In genomic region chr10:132538790-132539421, GRCh38 we compare ENCODE assay signal across 8 cellular contexts. TPM values are rescaled to one million over a fixed set of nuclear protein-coding genes. Genes with fewer than 3 reads are reported as not detected.
DNase-seq lines count a peak whose midpoint lies in the region; ATAC-seq and TF ChIP-seq lines count a peak whose summit lies in the region.

No MANE protein-coding gene starts in this region.

- H4K20me1 ChIP-seq in IMR-90 (ENCODE audit: insufficient read depth, low read length) = peaks cover 55% of the 10 kb centered on the region

- H3K4me1 ChIP-seq in ACC112 (ENCODE audit: control insufficient read depth, insufficient read depth, low read length, unreplicated experiment) (peaks cover 35% of the 10 kb centered on the region), IMR-90 (ENCODE audit: control insufficient read depth, insufficient read depth, low read length) (peaks cover 24% of the 10 kb centered on the region), muscle layer of duodenum (ENCODE audit: control insufficient read depth in 1 of 2, insufficient read depth in 2 of 2, low read length in 2 of 2) (peaks cover 8 to 56% of the 10 kb centered on the region in 2 donors)

- peak overlapping the region; percentile 36 for H2BK5ac ChIP-seq in IMR-90 (ENCODE audit: low read depth, low read length, poor library complexity, severe bottlenecking)

- WGBS in IMR-90 (ENCODE audit: extremely low coverage in 2 of 2, insufficient read length in 1 of 2), 2 experiments = no CpG with 5 or more reads among the region's 2 CpGs

- no peak overlapping the region for H3K18ac ChIP-seq in IMR-90 (ENCODE audit: low read depth, low read length)

- H3K4me3 ChIP-seq in ACC112 (ENCODE audit: low read depth, low read length) = peak overlapping the region; percentile 90
- peak overlapping the region; percentile 64 for H3K4me3 ChIP-seq in IMR-90 (ENCODE audit: insufficient read depth, low read depth, low read length)
- H3K4me3 ChIP-seq in muscle layer of duodenum (ENCODE audit: low read depth in 1 of 2, low read length in 2 of 2) = peak overlapping the region; percentile 74 to 79

- peak overlapping the region; percentile 58 for H3K14ac ChIP-seq in IMR-90 (replicated peaks; ENCODE audit: low read depth, low read length)

- dilution Hi-C loops in IMR-90 (cut with HindIII; ENCODE audit: low sequenced_read_pairs, unreplicated experiment) = no loop called here

- H3K4ac ChIP-seq in IMR-90 (ENCODE audit: low read depth, low read length) = peak overlapping the region; percentile 19

- H3K9me3 ChIP-seq in IMR-90 (ENCODE audit: control insufficient read depth, insufficient read depth, low read length) = no peaks in the 10 kb centered on the region
- H3K9me3 ChIP-seq in muscle layer of duodenum (ENCODE audit: control insufficient read depth in 1 of 2, low read length in 2 of 2) = no peaks in the 10 kb centered on the region

- no peak overlapping the region for H3K56ac ChIP-seq in IMR-90 (ENCODE audit: extremely low read depth, insufficient read depth, low read length)

- peaks cover 40% of the 10 kb centered on the region for H3K79me2 ChIP-seq in ACC112 (ENCODE audit: control insufficient read depth, insufficient read depth, low read length, unreplicated experiment)

- intact Hi-C loops in IMR-90 (cut with micrococcal nuclease) = loop anchor here (5.0 kb wide), 1 partner anchor 38 kb away; no protein-coding TSS in a partner anchor

- H4K91ac ChIP-seq in IMR-90 (ENCODE audit: insufficient read depth, low read depth, low read length) = no peak overlapping the region

- no peak for TF ChIP-seq POLR2A in IMR-90 (IDR thresholded peaks at IDR 0.05; ENCODE audit: low read depth, low read length)

- no peak for TF ChIP-seq RAD21 in IMR-90 (IDR thresholded peaks at IDR 0.05; ENCODE audit: low read length)

- H3K79me1 ChIP-seq in IMR-90 (ENCODE audit: low read depth in 1 of 2, low read length in 2 of 2) = peaks cover 32 to 87% of the 10 kb centered on the region in 2 experiments

- peak overlapping the region; percentile 9 for H2AFZ ChIP-seq in ACC112 (ENCODE audit: low read length, unreplicated experiment)
- peak overlapping the region; percentile 3 for H2AFZ ChIP-seq in IMR-90 (replicated peaks; ENCODE audit: low read length, poor library complexity)

- H2BK120ac ChIP-seq in IMR-90 (ENCODE audit: low read depth, low read length) = peak overlapping the region; percentile 32; the same call in 1 of the 2 replicates

- H3K4me2 ChIP-seq in IMR-90 (ENCODE audit: low read depth, low read length) = peak overlapping the region; percentile 95

- no peak overlapping the region for H3K27ac ChIP-seq in ACC112 (ENCODE audit: low read depth, low read length)
- H3K27ac ChIP-seq in IMR-90 (ENCODE audit: insufficient read depth, low read length) = no peak overlapping the region
- peak overlapping the region; percentile 86 for H3K27ac ChIP-seq in muscle layer of duodenum (ENCODE audit: low read length)

- H3K36me3 ChIP-seq in ACC112 (ENCODE audit: insufficient read depth, low read length) (no peaks in the 10 kb centered on the region), IMR-90 (ENCODE audit: control insufficient read depth, insufficient read depth, low read length) (no peaks in the 10 kb centered on the region), muscle layer of duodenum (ENCODE audit: control insufficient read depth in 1 of 2, insufficient read depth in 2 of 2, low read length in 2 of 2) (no peaks in the 10 kb centered on the region)

- peaks cover 67% of the 10 kb centered on the region for H3K4me1 Mint-ChIP-seq in chondrocyte (ENCODE audit: low read depth)

- H3K23ac ChIP-seq in IMR-90 (ENCODE audit: low read depth, low read length) = peak overlapping the region; percentile 90

- peak overlapping the region; percentile 85 for H3K27ac Mint-ChIP-seq in chondrocyte (ENCODE audit: unreplicated experiment)

- TF ChIP-seq CTCF in IMR-90 (conservative IDR thresholded peaks at IDR 0.05; ENCODE audit: low read depth, low read length) (no peak), chondrocyte (IDR thresholded peaks at IDR 0.05) (no peak)

- no peak overlapping the region for H4K8ac ChIP-seq in IMR-90 (ENCODE audit: low read depth in 2 of 2, low read length in 2 of 2)

- peak overlapping the region; percentile 94 for H2AK9ac ChIP-seq in IMR-90 (replicated peaks; ENCODE audit: low read depth, low read length, poor library complexity)

- peak overlapping the region; percentile 87 for H3K4me3 Mint-ChIP-seq in chondrocyte (ENCODE audit: unreplicated experiment)

- H3K27me3 ChIP-seq in ACC112 (ENCODE audit: insufficient read depth, low read length) (no peaks in the 10 kb centered on the region), IMR-90 (ENCODE audit: control insufficient read depth, insufficient read depth, low read length) (no peaks in the 10 kb centered on the region), muscle layer of duodenum (ENCODE audit: low read depth, low read length) (no peaks in the 10 kb centered on the region)

- H2BK15ac ChIP-seq in IMR-90 (ENCODE audit: low read depth, low read length) = no peak overlapping the region; the same call in 2 of the 3 replicates

- CTCF ChIA-PET in IMR-90 (lab: Yijun Ruan, JAX) = no interaction called here

- no peaks in the 10 kb centered on the region for H3K9me3 Mint-ChIP-seq in chondrocyte (ENCODE audit: low read depth)

- POLR2A ChIA-PET in IMR-90 (lab: Charles Lee; ENCODE audit: unreplicated experiment) = no interaction called here

- H3K9me1 ChIP-seq in IMR-90 (ENCODE audit: insufficient read depth, low read length) = peaks cover 15% of the 10 kb centered on the region

- H3K9ac ChIP-seq in IMR-90 (ENCODE audit: low read depth, low read length) = peak overlapping the region; percentile 80

- H2AK5ac ChIP-seq in IMR-90 (ENCODE audit: low read depth, low read length) = peak overlapping the region; percentile 15

- ATAC-seq in IMR-90 (ENCODE audit: low read depth) (no peak), HG03342 (IDR thresholded peaks at IDR 0.05; ENCODE audit: unreplicated experiment) (no peak)

- no peak overlapping the region for H2BK20ac ChIP-seq in IMR-90 (ENCODE audit: low read depth, low read length)

- in situ Hi-C loops in IMR-90 (cut with MboI; ENCODE audit: low sequenced_read_pairs) = no loop called here

- H3K36me3 Mint-ChIP-seq in chondrocyte (ENCODE audit: low read depth) = peaks cover 1% of the 10 kb centered on the region

- no peak overlapping the region for H4K5ac ChIP-seq in IMR-90 (ENCODE audit: low read depth, low read length)

- no TSS peak for BruUV-seq in IMR-90 (replicated peaks; lab: Mats Ljungman, UMichigan)

- no peaks in the 10 kb centered on the region for H3K27me3 Mint-ChIP-seq in chondrocyte (ENCODE audit: low read depth)

- DNase-seq in IMR-90 (no peak), chondrocyte (ENCODE audit: low spot score) (peak; percentile 78), Ammon's horn (ENCODE audit: low spot score) (no peak), glomerular visceral epithelial cell (ENCODE audit: extremely low spot score) (no peak), NCI-H2196 (lab: John Stamatoyannopoulos, UW; ENCODE audit: unreplicated experiment) (no peak)

TF ChIP-seq in IMR-90, 13 proteins besides CTCF, POLR2A, EP300 and RAD21:
- TF ChIP-seq CEBPB (IDR thresholded peaks at IDR 0.05; ENCODE audit: low read depth, low read length) (no peak), RCOR1 (IDR thresholded peaks at IDR 0.05; ENCODE audit: insufficient replicate concordance, low read length) (no peak)

RNA-seq across cellular contexts. Expression of gene INPP5A, which starts 1.3 kb away (rescaled TPM):
- 31.7 and 36.7 TPM in 2 replicates for total RNA-seq in IMR-90 (2012; rRNA removed)
- 20.6 and 21.4 TPM in 2 replicates for polyA plus RNA-seq in IMR-90 (2012; rRNA removed)
- 15.9 and 20.4 TPM in 2 replicates for polyA plus RNA-seq in IMR-90 (2012; cell fraction: cytosol; rRNA removed)
- polyA plus RNA-seq in IMR-90 (2012; cell fraction: nucleus; rRNA removed; ENCODE audit: low replicate concordance) = 12.2 and 16.8 TPM in 2 replicates
- 29.5 to 40.6 TPM (median 40.1 TPM) in 3 replicates for total RNA-seq in chondrocyte
